ENCODE assay signal across 10 cellular contexts in genomic region chr22:42938976-42939375, GRCh38.
DNase-seq lines count a peak whose midpoint lies in the region; ATAC-seq and TF ChIP-seq lines count a peak whose summit lies in the region.
"Had no signal": no experiment of that assay in that cellular context is flagged by ENCODE, and none has a peak within 500 bp of the region (broad histone marks: within the 10 kb centered on the region; RNA-seq: fewer than 3 reads in every experiment).

No MANE protein-coding gene starts in this region.

- CTCF ChIA-PET in HCT116 (lab: Charles Lee) = no interaction called here

- POLR2A ChIA-PET in HCT116 (lab: Charles Lee) = interaction anchor here (1.5 kb wide), 1 partner anchor 10 kb away, joined by 4 read pairs; no protein-coding TSS in a partner anchor

- peak overlapping the region; percentile 68 for H3K4me2 ChIP-seq in HCT116 (ENCODE audit: low read length)

- TF ChIP-seq CTCF in HCT116 (IDR thresholded peaks at IDR 0.05 in 2 of 3, conservative IDR thresholded peaks at IDR 0.05 in 1 of 3; ENCODE audit: borderline replicate concordance in 1 of 3, insufficient read depth in 1 of 3, low read depth in 2 of 3, low read length in 2 of 3) = no peak
- TF ChIP-seq CTCF in left lung (IDR thresholded peaks at IDR 0.05) = no peak
- TF ChIP-seq CTCF in stomach (IDR thresholded peaks at IDR 0.05) = no peak

- ATAC-seq in HCT116 (no peak), left lung (no peak), left lobe of liver (no peak)

- H3K79me2 ChIP-seq in HCT116 (ENCODE audit: insufficient read depth, low read length) = peaks cover 48% of the 10 kb centered on the region

- H3K27ac ChIP-seq in HCT116 (ENCODE audit: low read depth, low read length) (no peak overlapping the region), caudate nucleus (ENCODE audit: low read depth, low read length) (peak overlapping the region; percentile 39), left lung (peak overlapping the region; percentile 72 to 77), stomach (peak overlapping the region; percentile 34 to 96 (median 89))

- no peaks in the 10 kb centered on the region for H4K20me1 ChIP-seq in HCT116 (ENCODE audit: insufficient read depth)

- DNase-seq in HCT116 (ENCODE audit: low read depth, low spot score) (no peak), caudate nucleus (lab: John Stamatoyannopoulos, UW) (no peak), left lung (no peak), stomach (no peak), left lobe of liver (ENCODE audit: low spot score) (no peak), HuH-7 (ENCODE audit: low spot score) (no peak), NCI-H2227 (lab: John Stamatoyannopoulos, UW; ENCODE audit: unreplicated experiment) (no peak)
- DNase-seq in activated CD4-positive, CD25-positive, alpha-beta regulatory T cell (lab: John Stamatoyannopoulos, UW) = no peak
- DNase-seq: CD4-positive, alpha-beta memory T cell; T-helper 2 cell had no signal

- H3K4me3 ChIP-seq in HCT116 (replicated peaks in 1 of 2; ENCODE audit: low read depth in 1 of 2, low read length in 2 of 2) (no peak overlapping the region), left lung (no peak overlapping the region), stomach (no peak overlapping the region)

- TF ChIP-seq POLR2A in HCT116 (IDR thresholded peaks at IDR 0.05; ENCODE audit: borderline replicate concordance, extremely low read depth, insufficient read depth, insufficient read length) (no peak), stomach (IDR thresholded peaks at IDR 0.05) (no peak)

- H3K27me3 ChIP-seq in HCT116 (ENCODE audit: insufficient read depth, low read length) (no peaks in the 10 kb centered on the region), left lung (no peaks in the 10 kb centered on the region), stomach (no peaks in the 10 kb centered on the region)

- H2AFZ ChIP-seq in HCT116 (ENCODE audit: low read depth, low read length, poor library complexity, severe bottlenecking) = no peak overlapping the region

- H3K4me1 ChIP-seq in HCT116 (ENCODE audit: control insufficient read depth in 1 of 2, insufficient read depth in 2 of 2, low read length in 2 of 2) (peaks cover 52 to 70% of the 10 kb centered on the region in 2 experiments), left lung (peaks cover 48 to 83% of the 10 kb centered on the region in 2 donors), stomach (peaks cover 68 to 80% (median 73%) of the 10 kb centered on the region in 4 donors)

- intact Hi-C loops in HCT116 (cut with micrococcal nuclease) = loop anchor here (10.0 kb wide), 1 partner anchor 156 kb away; no protein-coding TSS in a partner anchor
- intact Hi-C loops in left lung (cut with DNase I) = no loop called here
- intact Hi-C loops in stomach (cut with DNase I; ENCODE audit: low total_unique reads) = no loop called here

- no peaks in the 10 kb centered on the region for H3K36me3 ChIP-seq in HCT116 (ENCODE audit: control insufficient read depth in 1 of 2, insufficient read depth in 2 of 2, low read length in 2 of 2)
- no peaks in the 10 kb centered on the region for H3K36me3 ChIP-seq in left lung
- H3K36me3 ChIP-seq in stomach = no peaks in the 10 kb centered on the region

- WGBS in stomach, 5 donors = 75 to 86% (median 82%) methylated on average over 5 of the region's 5 CpGs

- H3K9me2 ChIP-seq in HCT116 (ENCODE audit: insufficient read depth) = no peaks in the 10 kb centered on the region

- TF ChIP-seq EP300 in stomach (IDR thresholded peaks at IDR 0.05) = no peak

- TF ChIP-seq RAD21 in HCT116 (IDR thresholded peaks at IDR 0.05; ENCODE audit: low read depth) = no peak

- RAD21 ChIA-PET in HCT116 (lab: Charles Lee; ENCODE audit: low non-redundant PET in 1 of 2, low total read pairs in 2 of 2, uncharacterized antibody in 2 of 2, unreplicated experiment in 2 of 2) = interaction anchor here in 1 of 2 experiments (1.4 kb wide), 1 partner anchor 9 kb away, joined by 6 read pairs; no protein-coding TSS in a partner anchor

- no peaks in the 10 kb centered on the region for H3K9me3 ChIP-seq in HCT116 (ENCODE audit: control insufficient read depth in 1 of 2, insufficient read depth in 1 of 2, low read depth in 1 of 2, low read length in 2 of 2)
- no peaks in the 10 kb centered on the region for H3K9me3 ChIP-seq in left lung
- no peaks in the 10 kb centered on the region for H3K9me3 ChIP-seq in stomach

- BruUV-seq in HCT116 (replicated peaks; lab: Mats Ljungman, UMichigan) = no TSS peak

- H3K9ac ChIP-seq in HCT116 (ENCODE audit: low read length) = no peak overlapping the region

TF ChIP-seq in HCT116, 20 proteins besides CTCF, POLR2A, EP300 and RAD21:
- no peak for TF ChIP-seq CEBPB (IDR thresholded peaks at IDR 0.05; ENCODE audit: low read depth)
TF ChIP-seq in HCT116: peak in this region for 0.
